1 cellular context compared by ENCODE assay signal in genomic region chr11:57568330-57568766, GRCh38.
TF ChIP-seq lines count a peak whose summit lies in the region.

No MANE protein-coding gene starts in this region.

TF ChIP-seq in H1, 55 proteins besides CTCF, POLR2A, EP300 and RAD21:
- TF ChIP-seq RBBP5 (IDR thresholded peaks at IDR 0.05; ENCODE audit: borderline replicate concordance, low read depth, low read length) (no peak), KDM1A (IDR thresholded peaks at IDR 0.05; ENCODE audit: borderline replicate concordance, low read length) (peak; percentile 39; the same call in 1 of the 2 replicates), GTF2F1 (IDR thresholded peaks at IDR 0.05; ENCODE audit: borderline replicate concordance, low read depth, low read length) (0 out of 2 replicates have a peak, but pooled peaks have one; percentile 22), CHD2 (IDR thresholded peaks at IDR 0.05; ENCODE audit: low read length) (no peak), YY1 (IDR thresholded peaks at IDR 0.05; ENCODE audit: low read depth, low read length) (peak; percentile 35; the same call in 1 of the 2 replicates), SIN3A (conservative IDR thresholded peaks at IDR 0.05 in 1 of 2, IDR thresholded peaks at IDR 0.05 in 1 of 2; ENCODE audit: low read depth in 1 of 2, low read length in 2 of 2) (no peak), E2F6 (IDR thresholded peaks at IDR 0.05) (no peak), KDM5A (IDR thresholded peaks at IDR 0.05; ENCODE audit: low read length) (no peak; the same call in 1 of the 2 replicates), CEBPB (IDR thresholded peaks at IDR 0.05; ENCODE audit: low read depth, low read length) (no peak), SAP30 (IDR thresholded peaks at IDR 0.05; ENCODE audit: insufficient read depth, insufficient replicate concordance, low read length) (no peak), CREB1 (IDR thresholded peaks at IDR 0.05) (no peak; the same call in 1 of the 2 replicates), KDM4A (IDR thresholded peaks at IDR 0.05; ENCODE audit: low read depth, low read length, severe bottlenecking) (no peak), MAFK (IDR thresholded peaks at IDR 0.05; ENCODE audit: low read depth, low read length) (no peak), ASH2L (IDR thresholded peaks at IDR 0.05; ENCODE audit: low read length) (peak; percentile 34), EGR1 (IDR thresholded peaks at IDR 0.05; ENCODE audit: borderline replicate concordance, low read depth, low read length) (no peak)
TF ChIP-seq in H1: peak in this region for 4.
